In the genomic region with DNA sequence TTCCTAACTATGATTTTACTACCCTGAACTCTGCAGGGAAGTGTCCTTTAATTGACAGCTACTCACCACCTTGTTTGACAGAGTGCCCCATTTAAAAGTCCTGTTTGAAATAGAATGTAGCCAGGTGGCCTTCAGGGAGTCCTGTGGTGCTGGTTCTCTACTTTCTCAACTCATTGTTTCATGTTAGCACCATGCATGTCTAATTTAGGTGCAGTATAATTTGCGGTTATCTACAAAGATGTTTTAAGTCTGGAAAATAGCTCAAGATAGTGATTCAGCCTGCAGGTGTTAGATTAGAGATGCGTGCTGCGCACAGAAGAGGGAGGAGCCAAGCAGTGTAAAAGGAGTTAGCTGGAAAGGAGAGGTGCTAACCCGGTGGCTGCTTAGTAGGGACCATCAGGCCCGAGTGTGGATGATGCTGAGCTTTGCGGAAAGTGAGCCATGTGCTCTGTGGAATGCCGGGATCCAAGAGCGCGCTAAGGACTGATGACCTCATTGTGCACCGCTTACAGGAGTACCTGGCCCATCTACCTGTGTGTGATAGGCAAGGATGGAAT, we compare ENCODE assay signal across 7 cellular contexts. TPM values are rescaled to one million over a fixed set of nuclear protein-coding genes. Genes with fewer than 3 reads are reported as not detected.
A peak's percentile ranks its signal among the peaks of the same experiment; 100 is the strongest.
DNase-seq lines count a peak whose midpoint lies in the region; ATAC-seq and TF ChIP-seq lines count a peak whose summit lies in the region.

No MANE protein-coding gene starts in this region.

- peaks cover 19% of the 10 kb centered on the region for H3K4me1 ChIP-seq in PC-3 (ENCODE audit: insufficient read depth, low read length)
- peaks cover 6% of the 10 kb centered on the region; the same call in 1 of the 2 replicates for H3K4me1 ChIP-seq in iPS-20b (ENCODE audit: insufficient read depth, low read length)

- H2AFZ ChIP-seq in PC-3 (ENCODE audit: low read length): peak overlapping the region; percentile 42; the same call in 1 of the 2 replicates

- DNase-seq in HEK293T (ENCODE audit: extremely low spot score) (peak; percentile 26), PC-3 (peak; percentile 31), HCEC 1CT (no peak)
- peak; percentile 76 for DNase-seq in activated naive CD4-positive, alpha-beta T cell treated with anti-CD3 and anti-CD28 coated beads, Interleukin-2, amount 50 U/mL, for 16 hours
- DNase-seq in stimulated activated CD4-positive, alpha-beta T cell treated with anti-CD3 and anti-CD28 coated beads, TNF-alpha, amount 100 ng/mL, for 1 hour (ENCODE audit: low read depth in 3 of 3, low spot score in 1 of 3): peak in 2 of 3 donors; percentile 30 to 51

- no peak for TF ChIP-seq CTCF in PC-3 (conservative IDR thresholded peaks at IDR 0.05; ENCODE audit: low read depth, low read length)

- no peaks in the 10 kb centered on the region for H4K20me1 ChIP-seq in PC-3 (ENCODE audit: low read length)

- H3K9me2 ChIP-seq in PC-3 (replicated peaks; ENCODE audit: low read length): no peaks in the 10 kb centered on the region

- intact Hi-C loops in PC-3 (cut with micrococcal nuclease): no loop called here

- peak overlapping the region; percentile 85 for H3K4me2 ChIP-seq in PC-3 (ENCODE audit: low read length)

- H3K27me3 ChIP-seq in PC-3 (ENCODE audit: low read length) (no peaks in the 10 kb centered on the region), iPS-20b (ENCODE audit: insufficient read depth, low read length) (no peaks in the 10 kb centered on the region)

- H3K27ac ChIP-seq in PC-3 (ENCODE audit: low read length): no peak overlapping the region; the same call in 1 of the 2 replicates
- H3K27ac ChIP-seq in iPS-20b (ENCODE audit: low read length): no peak overlapping the region

- H3K9me3 ChIP-seq in PC-3 (ENCODE audit: low read length) (no peaks in the 10 kb centered on the region), iPS-20b (ENCODE audit: insufficient read depth, low read depth, low read length) (no peaks in the 10 kb centered on the region)

- POLR2A ChIA-PET in HEK293T (lab: Yijun Ruan, JAX): interaction anchor here (0.7 to 2.1 kb wide), 6 partner anchors 12 to 111 kb away, joined by 3 to 12 read pairs (median 10); partner anchors contain the start of gene TBRG4
- POLR2A ChIA-PET in PC-3 (lab: Charles Lee; ENCODE audit: unreplicated experiment): no interaction called here

- peaks cover 40% of the 10 kb centered on the region for H3K79me2 ChIP-seq in PC-3 (ENCODE audit: low read length)

- H3F3A ChIP-seq in PC-3 (ENCODE audit: low read length, unreplicated experiment): no peaks in the 10 kb centered on the region

- ATAC-seq in GM18499 (IDR thresholded peaks at IDR 0.05; ENCODE audit: insufficient read depth, unreplicated experiment) (peak; percentile 33), PC-3 (no peak)

- BruUV-seq in PC-3 (replicated peaks; lab: Mats Ljungman, UMichigan): TSS peak; percentile 48

- peak overlapping the region; percentile 73 for H3K9ac ChIP-seq in PC-3 (ENCODE audit: low read length)
- peak overlapping the region; percentile 85; the same call in 1 of the 2 replicates for H3K9ac ChIP-seq in iPS-20b (ENCODE audit: low read depth, low read length)

- CTCF ChIA-PET in HEK293T (lab: Yijun Ruan, JAX): interaction anchor here (1.1 kb wide), 2 partner anchors 28 to 29 kb away, joined by 3 to 4 read pairs; no protein-coding TSS in a partner anchor
- CTCF ChIA-PET in PC-3 (lab: Charles Lee): no interaction called here

- H3K36me3 ChIP-seq in PC-3 (ENCODE audit: low read depth, low read length) (no peaks in the 10 kb centered on the region; the same call in 1 of the 2 replicates), iPS-20b (ENCODE audit: insufficient read depth, low read depth, low read length) (no peaks in the 10 kb centered on the region)

- peak overlapping the region; percentile 75 for H3K4me3 ChIP-seq in PC-3 (ENCODE audit: low read length)
- H3K4me3 ChIP-seq in iPS-20b (ENCODE audit: low read length): peak overlapping the region; percentile 90

TF ChIP-seq in HEK293T, 16 proteins besides CTCF, POLR2A, EP300 and RAD21:
- 0 out of 2 replicates have a peak, but pooled peaks have one; percentile 17 for TF ChIP-seq CTBP1 (IDR thresholded peaks at IDR 0.05; ENCODE audit: borderline replicate concordance)
- TF ChIP-seq SP1 (IDR thresholded peaks at IDR 0.05): no peak
- TF ChIP-seq, protein P1, sequence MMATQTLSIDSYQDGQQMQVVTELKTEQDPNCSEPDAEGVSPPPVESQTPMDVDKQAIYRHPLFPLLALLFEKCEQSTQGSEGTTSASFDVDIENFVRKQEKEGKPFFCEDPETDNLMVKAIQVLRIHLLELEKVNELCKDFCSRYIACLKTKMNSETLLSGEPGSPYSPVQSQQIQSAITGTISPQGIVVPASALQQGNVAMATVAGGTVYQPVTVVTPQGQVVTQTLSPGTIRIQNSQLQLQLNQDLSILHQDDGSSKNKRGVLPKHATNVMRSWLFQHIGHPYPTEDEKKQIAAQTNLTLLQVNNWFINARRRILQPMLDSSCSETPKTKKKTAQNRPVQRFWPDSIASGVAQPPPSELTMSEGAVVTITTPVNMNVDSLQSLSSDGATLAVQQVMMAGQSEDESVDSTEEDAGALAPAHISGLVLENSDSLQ (IDR thresholded peaks at IDR 0.05): peak; percentile 61; the same call in 1 of the 2 replicates
TF ChIP-seq in HEK293T: peak in this region for 2.

RNA-seq across cellular contexts. Expression of gene CCM2, which starts 1.2 kb away (rescaled TPM):
- 56.6 and 61.5 TPM in 2 replicates for total RNA-seq in PC-3 (2014; rRNA removed)

RNA-seq across cellular contexts. Expression of gene MYO1G, which starts 22.4 kb away (rescaled TPM):
- total RNA-seq in PC-3 (2014; rRNA removed): 0.11 and 0.17 TPM in 2 replicates
